Comparison of ENCODE assay signal across 1 cellular context in genomic region chr17:59892251-59892848, GRCh38.
TF ChIP-seq lines count a peak whose summit lies in the region.

No MANE protein-coding gene starts in this region.

TF ChIP-seq in HepG2, 621 proteins besides CTCF, POLR2A, EP300 and RAD21 (continued from another document and continues in another):
- TF ChIP-seq ZNF550 (CRISPR knock-in tag; IDR thresholded peaks at IDR 0.05; ENCODE audit: borderline replicate concordance) (no peak), ZMYM3 (CRISPR knock-in tag; IDR thresholded peaks at IDR 0.05) (peak; percentile 84), ZNF383 (CRISPR knock-in tag; IDR thresholded peaks at IDR 0.05; ENCODE audit: borderline replicate concordance) (0 out of 2 replicates have a peak, but pooled peaks have one; percentile 9), ZNF891 (CRISPR knock-in tag; IDR thresholded peaks at IDR 0.05) (no peak), DMAP1 (CRISPR knock-in tag; IDR thresholded peaks at IDR 0.05) (peak; percentile 66), SIN3A (IDR thresholded peaks at IDR 0.05; ENCODE audit: borderline replicate concordance, low read depth, low read length) (peak; percentile 75; the same call in 1 of the 2 replicates), BRCA1 (CRISPR knock-in tag; IDR thresholded peaks at IDR 0.05) (no peak), ZMYM4 (CRISPR knock-in tag; IDR thresholded peaks at IDR 0.05) (no peak), TCF12 (IDR thresholded peaks at IDR 0.05) (no peak), TCF12 (CRISPR knock-in tag; IDR thresholded peaks at IDR 0.05) (no peak), CREM (IDR thresholded peaks at IDR 0.05) (no peak), CREM (CRISPR knock-in tag; IDR thresholded peaks at IDR 0.05) (no peak), ZNF598 (CRISPR knock-in tag; IDR thresholded peaks at IDR 0.05; ENCODE audit: borderline replicate concordance) (peak; percentile 87; the same call in 1 of the 2 replicates), ZNF724P (CRISPR knock-in tag; IDR thresholded peaks at IDR 0.05; ENCODE audit: borderline replicate concordance) (no peak), ATF6 (CRISPR knock-in tag; conservative IDR thresholded peaks at IDR 0.05) (0 out of 2 replicates have a peak, but pooled peaks have one; percentile 49), TBL1XR1 (IDR thresholded peaks at IDR 0.05; ENCODE audit: borderline replicate concordance, low read length, partially characterized antibody) (no peak), ZNF570 (CRISPR knock-in tag; IDR thresholded peaks at IDR 0.05; ENCODE audit: borderline replicate concordance) (no peak), KAT7 (CRISPR knock-in tag; IDR thresholded peaks at IDR 0.05; ENCODE audit: borderline replicate concordance) (no peak), XBP1 (CRISPR knock-in tag; IDR thresholded peaks at IDR 0.05) (no peak), MZF1 (CRISPR knock-in tag; IDR thresholded peaks at IDR 0.05; ENCODE audit: borderline replicate concordance) (no peak), ZBTB21 (CRISPR knock-in tag; IDR thresholded peaks at IDR 0.05) (no peak), GABPB1 (CRISPR knock-in tag; IDR thresholded peaks at IDR 0.05) (no peak), SAP130 (CRISPR knock-in tag; IDR thresholded peaks at IDR 0.05; ENCODE audit: low read depth) (peak; percentile 74; the same call in 1 of the 2 replicates), STAG1 (CRISPR knock-in tag; IDR thresholded peaks at IDR 0.05) (peak; percentile 21; the same call in 1 of the 2 replicates), ZBTB46 (CRISPR knock-in tag; IDR thresholded peaks at IDR 0.05; ENCODE audit: borderline replicate concordance) (no peak), ETV5 (CRISPR knock-in tag; IDR thresholded peaks at IDR 0.05; ENCODE audit: borderline replicate concordance) (no peak), ELF4 (CRISPR knock-in tag; IDR thresholded peaks at IDR 0.05; ENCODE audit: borderline replicate concordance) (0 out of 2 replicates have a peak, but pooled peaks have one; percentile 79), ZNF343 (CRISPR knock-in tag; IDR thresholded peaks at IDR 0.05) (peak; percentile 19; the same call in 1 of the 2 replicates), ZNF672 (CRISPR knock-in tag; IDR thresholded peaks at IDR 0.05) (no peak), ZNF235 (CRISPR knock-in tag; IDR thresholded peaks at IDR 0.05; ENCODE audit: borderline replicate concordance) (no peak), PHB2 (IDR thresholded peaks at IDR 0.05; ENCODE audit: partially characterized antibody) (no peak), ZNF282 (IDR thresholded peaks at IDR 0.05; ENCODE audit: partially characterized antibody) (no peak), RBAK (CRISPR knock-in tag; IDR thresholded peaks at IDR 0.05) (no peak), ZNF549 (CRISPR knock-in tag; IDR thresholded peaks at IDR 0.05) (no peak), ZNF792 (CRISPR knock-in tag; IDR thresholded peaks at IDR 0.05) (peak; percentile 9; the same call in 1 of the 2 replicates), HDAC1 (CRISPR knock-in tag; IDR thresholded peaks at IDR 0.05) (no peak), KDM5A (IDR thresholded peaks at IDR 0.05; ENCODE audit: borderline replicate concordance, low read length) (peak; percentile 54; the same call in 1 of the 2 replicates), DMTF1 (CRISPR knock-in tag; IDR thresholded peaks at IDR 0.05) (0 out of 2 replicates have a peak, but pooled peaks have one; percentile 10), ZBTB40 (IDR thresholded peaks at IDR 0.05) (no peak), ZBTB40 (CRISPR knock-in tag; IDR thresholded peaks at IDR 0.05) (no peak), ZFYVE20 (CRISPR knock-in tag; IDR thresholded peaks at IDR 0.05; ENCODE audit: borderline replicate concordance, low read depth) (no peak), RORA (CRISPR knock-in tag; IDR thresholded peaks at IDR 0.05) (no peak), ZNF225 (CRISPR knock-in tag; IDR thresholded peaks at IDR 0.05) (no peak), TP53 (CRISPR knock-in tag; conservative IDR thresholded peaks at IDR 0.05) (no peak), POLR2G (IDR thresholded peaks at IDR 0.05; ENCODE audit: low read depth, low read length) (peak; percentile 80), ZNF784 (CRISPR knock-in tag; IDR thresholded peaks at IDR 0.05; ENCODE audit: borderline replicate concordance) (0 out of 2 replicates have a peak, but pooled peaks have one; percentile 28), SP4 (CRISPR knock-in tag; IDR thresholded peaks at IDR 0.05) (peak; percentile 48; the same call in 1 of the 2 replicates)
